ENCODE assay signal across 8 cellular contexts in the genomic region with DNA sequence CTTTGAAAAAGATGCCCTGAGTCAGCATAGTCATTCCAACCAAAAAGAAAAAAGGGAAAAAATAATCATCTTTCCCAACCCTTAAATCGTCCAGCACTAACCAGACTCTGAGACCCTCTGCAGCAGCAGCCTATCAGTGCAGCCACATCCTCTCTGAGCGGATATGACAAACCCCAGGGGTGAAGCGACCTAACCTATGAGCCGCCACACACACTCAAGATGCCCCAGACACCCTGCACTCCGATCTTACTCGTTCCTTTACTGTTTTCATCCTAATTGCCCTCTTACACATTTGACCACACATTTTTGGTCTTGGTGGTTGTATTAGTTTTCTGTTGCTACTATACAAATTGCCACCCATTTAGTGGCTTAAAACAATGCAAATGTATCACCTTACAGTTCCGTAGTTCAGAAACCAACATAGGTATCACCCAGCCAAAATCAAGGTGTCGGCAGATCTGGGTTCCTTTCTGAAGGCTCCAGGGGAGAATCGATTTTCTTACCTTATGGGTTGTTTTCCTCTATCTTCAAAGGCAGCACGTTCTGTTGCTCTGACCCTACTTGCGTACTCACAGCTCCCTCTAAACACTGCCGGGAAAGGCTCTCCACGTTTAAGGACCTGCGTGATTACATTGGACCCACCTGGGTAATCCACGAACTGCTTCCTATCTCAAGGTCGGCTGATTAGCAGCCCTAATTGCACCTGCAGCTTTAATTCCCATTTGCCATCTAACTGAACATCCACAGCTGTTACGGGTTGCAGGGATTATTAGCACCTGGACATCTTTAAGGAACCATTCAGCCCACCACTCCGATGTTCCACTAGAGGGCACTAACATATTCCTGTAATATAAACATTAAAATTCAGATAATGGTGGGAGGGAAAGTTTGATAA. TPM values are rescaled to one million over a fixed set of nuclear protein-coding genes. Genes with fewer than 3 reads are reported as not detected.
A peak's percentile ranks its signal among the peaks of the same experiment; 100 is the strongest.
DNase-seq lines count a peak whose midpoint lies in the region; ATAC-seq and TF ChIP-seq lines count a peak whose summit lies in the region.

No MANE protein-coding gene starts in this region.

- H3K4me3 ChIP-seq in WI38 (ENCODE audit: low read depth, low read length): no peak overlapping the region

- ATAC-seq in HG02981 (IDR thresholded peaks at IDR 0.05; ENCODE audit: unreplicated experiment): no peak
- no peak for ATAC-seq in HG02870 (IDR thresholded peaks at IDR 0.05; ENCODE audit: unreplicated experiment)

- DNase-seq in NCI-H146 (lab: John Stamatoyannopoulos, UW) (peak; percentile 32), NCI-H146 treated with DMSO at 0.1 percent for 48 hours (lab: John Stamatoyannopoulos, UW; ENCODE audit: unreplicated experiment) (no peak), HT1080 (ENCODE audit: low read depth) (peak; percentile 65), fibroblast of peridontal ligament (ENCODE audit: extremely low read depth) (peak; percentile 29)
- peak; percentile 42 for DNase-seq in stimulated activated CD8-positive, alpha-beta memory T cell treated with anti-CD3 and anti-CD28 coated beads, Interleukin-4, amount 100 ng/mL, for 48 hours

- TF ChIP-seq CTCF in WI38 (IDR thresholded peaks at IDR 0.05; ENCODE audit: low read depth, low read length): peak; percentile 27; the same call in 1 of the 2 replicates

RNA-seq across cellular contexts. Expression of a gene that starts 37.3 kb away (rescaled TPM):
- total RNA-seq in HT1080 (2014; rRNA removed; shearing (Covaris generic)): not detected in 2 replicates
- polyA plus RNA-seq in HT1080 (2015; cell fraction: cytosol; rRNA removed): not detected in 2 replicates
- polyA plus RNA-seq in HT1080 (2015; cell fraction: nucleus; rRNA removed): not detected in 2 replicates

RNA-seq across cellular contexts. Expression of a gene that starts 58.8 kb away (rescaled TPM):
- total RNA-seq in HT1080 (2014; rRNA removed; shearing (Covaris generic)): not detected in 2 replicates
- not detected in 2 replicates for polyA plus RNA-seq in HT1080 (2015; cell fraction: cytosol; rRNA removed)
- not detected in 2 replicates for polyA plus RNA-seq in HT1080 (2015; cell fraction: nucleus; rRNA removed)
